In the genomic region with DNA sequence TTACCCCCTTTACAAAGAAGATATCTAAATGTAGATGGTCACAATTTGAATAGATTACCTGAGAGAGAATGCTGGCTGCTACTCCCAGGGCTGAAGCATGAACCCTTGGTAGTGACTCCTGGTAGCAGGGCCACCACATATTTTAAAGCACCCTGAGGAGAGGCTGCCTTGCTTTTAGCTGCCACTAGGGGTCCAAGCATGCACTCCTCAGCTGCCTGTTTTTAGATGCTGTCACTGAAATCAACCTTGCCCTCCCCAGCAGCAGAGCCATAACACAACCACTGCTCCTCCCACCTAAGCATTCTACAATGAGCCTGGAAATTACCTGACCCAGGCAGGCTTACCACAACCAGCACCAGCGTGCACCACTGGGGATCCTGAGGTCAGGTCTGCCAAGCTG, we compare ENCODE assay signal across 15 cellular contexts.
DNase-seq lines count a peak whose midpoint lies in the region; ATAC-seq and TF ChIP-seq lines count a peak whose summit lies in the region.
"Had no signal": no experiment of that assay in that cellular context is flagged by ENCODE, and none has a peak within 500 bp of the region (broad histone marks: within the 10 kb centered on the region; RNA-seq: fewer than 3 reads in every experiment).

No MANE protein-coding gene starts in this region.

- H3K4me1 ChIP-seq in OCI-LY3 (ENCODE audit: low read length) = no peaks in the 10 kb centered on the region
- H3K4me1 ChIP-seq: BLaER1 treated with 17β-estradiol and CSF1 and Interleukin-3, amounts not matched to agents 10 nM and 100 nM; heart right ventricle; suprapubic skin had no signal

- H3K9ac ChIP-seq in OCI-LY3 (ENCODE audit: low read length) = no peak overlapping the region
- H3K9ac ChIP-seq: BLaER1 treated with 17β-estradiol and CSF1 and Interleukin-3, amounts not matched to agents 10 nM and 100 nM had no signal

- TF ChIP-seq CTCF in GM12864 (IDR thresholded peaks at IDR 0.05; ENCODE audit: low read depth, low read length, missing control alignments) = peak; percentile 26
- TF ChIP-seq CTCF in OCI-LY3 (IDR thresholded peaks at IDR 0.05; ENCODE audit: low read depth, low read length) = peak; percentile 12; the same call in 1 of the 2 replicates

- H2AFZ ChIP-seq in OCI-LY3 (ENCODE audit: low read depth, low read length) = no peak overlapping the region

- ATAC-seq in GM21723 (IDR thresholded peaks at IDR 0.05; ENCODE audit: unreplicated experiment) = peak; percentile 56
- no peak for ATAC-seq in GM18907 (IDR thresholded peaks at IDR 0.05; ENCODE audit: unreplicated experiment)
- ATAC-seq: activated CD8-positive, alpha-beta T cell treated with anti-CD3 and anti-CD28 coated beads for 36 hours; heart right ventricle had no signal

- no peak overlapping the region for H3K4me2 ChIP-seq in OCI-LY3 (ENCODE audit: low read length)
- H3K4me2 ChIP-seq: BLaER1 treated with 17β-estradiol and CSF1 and Interleukin-3, amounts not matched to agents 10 nM and 100 nM had no signal

- H3K36me3 ChIP-seq in OCI-LY3 (replicated peaks; ENCODE audit: low read depth, low read length) = no peaks in the 10 kb centered on the region
- H3K36me3 ChIP-seq: BLaER1 treated with 17β-estradiol and CSF1 and Interleukin-3, amounts not matched to agents 10 nM and 100 nM; heart right ventricle; suprapubic skin had no signal

- H3K79me2 ChIP-seq in OCI-LY3 (ENCODE audit: low read length) = no peaks in the 10 kb centered on the region

- H3K27me3 ChIP-seq in OCI-LY3 (ENCODE audit: low read depth, low read length) = no peaks in the 10 kb centered on the region
- H3K27me3 ChIP-seq: heart right ventricle, suprapubic skin had no signal

- H3K4me3 ChIP-seq in GM12864 (ENCODE audit: low read depth, low read length) = no peak overlapping the region
- no peak overlapping the region for H3K4me3 ChIP-seq in OCI-LY3 (ENCODE audit: low read length)
- H3K4me3 ChIP-seq: BLaER1 treated with 17β-estradiol and CSF1 and Interleukin-3, amounts not matched to agents 10 nM and 100 nM; heart right ventricle; suprapubic skin had no signal

- H3K27ac ChIP-seq in OCI-LY3 (ENCODE audit: low read length) = no peak overlapping the region
- H3K27ac ChIP-seq: BLaER1 treated with 17β-estradiol and CSF1 and Interleukin-3, amounts not matched to agents 10 nM and 100 nM; heart right ventricle; suprapubic skin had no signal

- no peaks in the 10 kb centered on the region for H3K9me3 ChIP-seq in OCI-LY3 (ENCODE audit: insufficient read depth, low read length)
- H3K9me3 ChIP-seq: suprapubic skin had no signal

- no peaks in the 10 kb centered on the region for H4K20me1 ChIP-seq in OCI-LY3 (ENCODE audit: insufficient read depth, low read length)
- H4K20me1 ChIP-seq: BLaER1 treated with 17β-estradiol and CSF1 and Interleukin-3, amounts not matched to agents 10 nM and 100 nM had no signal

- DNase-seq in GM12864 (ENCODE audit: low read depth) (no peak), iPS-NIHi7 (ENCODE audit: extremely low spot score) (peak; percentile 12), COLO829 (ENCODE audit: low spot score) (no peak)
- no peak for DNase-seq in activated CD8-positive, alpha-beta memory T cell treated with anti-CD3 and anti-CD28 coated beads, Interleukin-2, amount 50 U/mL, for 48 hours
- DNase-seq: activated CD8-positive, alpha-beta T cell treated with anti-CD3 and anti-CD28 coated beads for 36 hours; anterior cingulate cortex; heart right ventricle; NCI-H2029 treated with DMSO at 0.1 percent for 48 hours; NCI-H774; SIG-M5 had no signal
